In the genomic region with DNA sequence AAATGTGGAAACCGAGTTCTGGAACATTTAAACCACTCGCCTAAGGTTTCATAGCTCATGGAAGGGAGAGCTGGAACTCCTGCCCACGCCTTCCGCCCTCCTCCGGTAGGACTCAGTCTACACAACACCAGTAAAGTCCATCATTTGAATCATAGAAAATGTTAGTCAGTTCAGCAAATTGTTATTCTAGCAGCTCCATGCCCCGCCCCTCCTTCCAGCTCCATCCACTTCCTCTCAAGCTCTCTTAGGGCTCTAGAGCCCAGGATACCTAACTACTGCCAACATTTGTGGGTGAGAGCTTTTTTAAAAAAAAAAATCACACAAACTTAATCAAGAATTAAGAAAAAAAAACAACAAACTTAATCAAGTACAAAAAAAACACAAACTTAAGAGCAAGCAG, we compare ENCODE assay signal across 1 cellular context.
TF ChIP-seq lines count a peak whose summit lies in the region.

No MANE protein-coding gene starts in this region.

TF ChIP-seq in GM23338, 12 proteins besides CTCF, POLR2A, EP300 and RAD21 (continued from another document):
- TF ChIP-seq, protein P1, sequence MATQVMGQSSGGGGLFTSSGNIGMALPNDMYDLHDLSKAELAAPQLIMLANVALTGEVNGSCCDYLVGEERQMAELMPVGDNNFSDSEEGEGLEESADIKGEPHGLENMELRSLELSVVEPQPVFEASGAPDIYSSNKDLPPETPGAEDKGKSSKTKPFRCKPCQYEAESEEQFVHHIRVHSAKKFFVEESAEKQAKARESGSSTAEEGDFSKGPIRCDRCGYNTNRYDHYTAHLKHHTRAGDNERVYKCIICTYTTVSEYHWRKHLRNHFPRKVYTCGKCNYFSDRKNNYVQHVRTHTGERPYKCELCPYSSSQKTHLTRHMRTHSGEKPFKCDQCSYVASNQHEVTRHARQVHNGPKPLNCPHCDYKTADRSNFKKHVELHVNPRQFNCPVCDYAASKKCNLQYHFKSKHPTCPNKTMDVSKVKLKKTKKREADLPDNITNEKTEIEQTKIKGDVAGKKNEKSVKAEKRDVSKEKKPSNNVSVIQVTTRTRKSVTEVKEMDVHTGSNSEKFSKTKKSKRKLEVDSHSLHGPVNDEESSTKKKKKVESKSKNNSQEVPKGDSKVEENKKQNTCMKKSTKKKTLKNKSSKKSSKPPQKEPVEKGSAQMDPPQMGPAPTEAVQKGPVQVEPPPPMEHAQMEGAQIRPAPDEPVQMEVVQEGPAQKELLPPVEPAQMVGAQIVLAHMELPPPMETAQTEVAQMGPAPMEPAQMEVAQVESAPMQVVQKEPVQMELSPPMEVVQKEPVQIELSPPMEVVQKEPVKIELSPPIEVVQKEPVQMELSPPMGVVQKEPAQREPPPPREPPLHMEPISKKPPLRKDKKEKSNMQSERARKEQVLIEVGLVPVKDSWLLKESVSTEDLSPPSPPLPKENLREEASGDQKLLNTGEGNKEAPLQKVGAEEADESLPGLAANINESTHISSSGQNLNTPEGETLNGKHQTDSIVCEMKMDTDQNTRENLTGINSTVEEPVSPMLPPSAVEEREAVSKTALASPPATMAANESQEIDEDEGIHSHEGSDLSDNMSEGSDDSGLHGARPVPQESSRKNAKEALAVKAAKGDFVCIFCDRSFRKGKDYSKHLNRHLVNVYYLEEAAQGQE (IDR thresholded peaks at IDR 0.05; ENCODE audit: unreplicated experiment), result no peak
- no peak for TF ChIP-seq CREB1 (CRISPR knock-in tag; IDR thresholded peaks at IDR 0.05; ENCODE audit: low read depth)
- no peak for TF ChIP-seq EZH2 (IDR thresholded peaks at IDR 0.05; ENCODE audit: low read depth, unreplicated experiment)
- no peak for TF ChIP-seq STAT1 (IDR thresholded peaks at IDR 0.05; ENCODE audit: unreplicated experiment)
- TF ChIP-seq NANOG (IDR thresholded peaks at IDR 0.05; ENCODE audit: borderline replicate concordance), result no peak
- TF ChIP-seq ZNF114 (CRISPR knock-in tag; IDR thresholded peaks at IDR 0.05), result no peak
- TF ChIP-seq POLR2AphosphoS5 (IDR thresholded peaks at IDR 0.05; ENCODE audit: low read depth), result no peak
- TF ChIP-seq EZH2phosphoT487 (IDR thresholded peaks at IDR 0.05; ENCODE audit: unreplicated experiment), result no peak
- TF ChIP-seq, protein P2, sequence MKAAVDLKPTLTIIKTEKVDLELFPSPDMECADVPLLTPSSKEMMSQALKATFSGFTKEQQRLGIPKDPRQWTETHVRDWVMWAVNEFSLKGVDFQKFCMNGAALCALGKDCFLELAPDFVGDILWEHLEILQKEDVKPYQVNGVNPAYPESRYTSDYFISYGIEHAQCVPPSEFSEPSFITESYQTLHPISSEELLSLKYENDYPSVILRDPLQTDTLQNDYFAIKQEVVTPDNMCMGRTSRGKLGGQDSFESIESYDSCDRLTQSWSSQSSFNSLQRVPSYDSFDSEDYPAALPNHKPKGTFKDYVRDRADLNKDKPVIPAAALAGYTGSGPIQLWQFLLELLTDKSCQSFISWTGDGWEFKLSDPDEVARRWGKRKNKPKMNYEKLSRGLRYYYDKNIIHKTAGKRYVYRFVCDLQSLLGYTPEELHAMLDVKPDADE (IDR thresholded peaks at IDR 0.05), result no peak
- TF ChIP-seq JUNB (IDR thresholded peaks at IDR 0.05; ENCODE audit: unreplicated experiment), result no peak
- no peak for TF ChIP-seq ZNF462 (CRISPR knock-in tag; IDR thresholded peaks at IDR 0.05)
TF ChIP-seq in GM23338: peak in this region for 0.
